ENCODE assay signal across 8 cellular contexts in genomic region chr5:102561894-102562760, GRCh38.
A peak's percentile ranks its signal among the peaks of the same experiment; 100 is the strongest.
DNase-seq lines count a peak whose midpoint lies in the region; ATAC-seq and TF ChIP-seq lines count a peak whose summit lies in the region.

No MANE protein-coding gene starts in this region.

- H3K9me3 Mint-ChIP-seq in nephron, result peaks cover 5% of the 10 kb centered on the region

- H3K27ac Mint-ChIP-seq in nephron, result no peak overlapping the region

- H3K4me3 Mint-ChIP-seq in nephron, result no peak overlapping the region

- H3K36me3 Mint-ChIP-seq in nephron (ENCODE audit: low read depth), result no peaks in the 10 kb centered on the region

- no peaks in the 10 kb centered on the region for H3K27me3 ChIP-seq in GM06990 (replicated peaks; ENCODE audit: control insufficient read depth, insufficient read depth, low read length)
- H3K27me3 ChIP-seq in MG63, result peaks cover 12% of the 10 kb centered on the region

- DNase-seq in GM06990 (ENCODE audit: extremely low read depth, insufficient read length) (no peak), MG63 (peak; percentile 39), cardiac fibroblast (ENCODE audit: low read depth in 2 of 2) (peak; percentile 42 to 61), GM19240 (ENCODE audit: insufficient read length, low spot score) (no peak), C1 segment of cervical spinal cord (lab: John Stamatoyannopoulos, UW) (no peak), NCI-H2081 treated with DMSO at 0.1 percent for 48 hours (lab: John Stamatoyannopoulos, UW) (no peak)

- H3K4me1 Mint-ChIP-seq in nephron, result no peaks in the 10 kb centered on the region

- TF ChIP-seq CTCF in GM06990 (IDR thresholded peaks at IDR 0.05; ENCODE audit: insufficient read depth, low read length, poor library complexity, severe bottlenecking), result peak; percentile 97
- peak; percentile 97 for TF ChIP-seq CTCF in cardiac fibroblast (IDR thresholded peaks at IDR 0.05; ENCODE audit: low read depth, low read length)
- peak; percentile 9 to 26 (median 13) for TF ChIP-seq CTCF in nephron (IDR thresholded peaks at IDR 0.05; ENCODE audit: unreplicated experiment in 3 of 3)

- no peaks in the 10 kb centered on the region for H3K27me3 Mint-ChIP-seq in nephron (ENCODE audit: low read depth)

- no peaks in the 10 kb centered on the region for H3K9me3 ChIP-seq in MG63

- no peak overlapping the region for H3K4me3 ChIP-seq in GM06990 (replicated peaks; ENCODE audit: low read depth, low read length)
- H3K4me3 ChIP-seq in MG63, result no peak overlapping the region
- H3K4me3 ChIP-seq in cardiac fibroblast (replicated peaks in 1 of 2; ENCODE audit: low read depth in 2 of 2, low read length in 2 of 2), result no peak overlapping the region

- peak; percentile 74 for ATAC-seq in GM21528 (IDR thresholded peaks at IDR 0.05; ENCODE audit: low FRiP score, unreplicated experiment)

- H3K36me3 ChIP-seq in GM06990 (ENCODE audit: control insufficient read depth, insufficient read depth, low read length) (no peaks in the 10 kb centered on the region), MG63 (no peaks in the 10 kb centered on the region)

Comparison
In these comparisons a context has a peak if more than half of its experiments do, and no peak if none do; other contexts are left out.
1. DNase-seq: peak in MG63 (single experiment) and cardiac fibroblast (2 of 2); none in GM06990 (single experiment), GM19240 (single experiment), C1 segment of cervical spinal cord (0 of 14) and NCI-H2081 treated with DMSO at 0.1 percent for 48 hours (single experiment).
2. CTCF ChIP-seq: peak in every context shown above with its lines; median percentile 97 in GM06990; 97 in cardiac fibroblast; 13 in nephron.